Comparison of ENCODE assay signal across 8 cellular contexts in genomic region chr1:99808391-99809115, GRCh38. TPM values are rescaled to one million over a fixed set of nuclear protein-coding genes. Genes with fewer than 3 reads are reported as not detected.
DNase-seq lines count a peak whose midpoint lies in the region; ATAC-seq and TF ChIP-seq lines count a peak whose summit lies in the region.

No MANE protein-coding gene starts in this region.

- H3K4me3 ChIP-seq in gastroesophageal sphincter, result peak overlapping the region in 1 of 2 donors; percentile 22

- peaks cover 0 to 14% (median 0%) of the 10 kb centered on the region in 3 donors for H3K4me1 ChIP-seq in gastroesophageal sphincter

- H3K27me3 Mint-ChIP-seq in activated CD4-positive, alpha-beta memory T cell treated with anti-CD3 and anti-CD28 coated beads, Interleukin-2, amount 10 ng/mL, durations not matched to agents 7 days and 5 days, result peaks cover 14% of the 10 kb centered on the region

- 4 to 6% methylated on average over 6 to 7 of the region's 7 CpGs for WGBS in gastroesophageal sphincter (ENCODE audit: low coverage in 1 of 2), 2 donors

- H3K9me3 Mint-ChIP-seq in activated CD4-positive, alpha-beta memory T cell treated with anti-CD3 and anti-CD28 coated beads, Interleukin-2, amount 10 ng/mL, durations not matched to agents 7 days and 5 days, result no peaks in the 10 kb centered on the region

- H3K36me3 Mint-ChIP-seq in activated CD4-positive, alpha-beta memory T cell treated with anti-CD3 and anti-CD28 coated beads, Interleukin-2, amount 10 ng/mL, durations not matched to agents 7 days and 5 days (ENCODE audit: low read depth), result no peaks in the 10 kb centered on the region

- POLR2A ChIA-PET in activated CD4-positive, alpha-beta memory T cell treated with anti-CD3 and anti-CD28 coated beads, Interleukin-2, amount 10 ng/mL, durations not matched to agents 7 days and 5 days (lab: Charles Lee), result no interaction called here

- no peak for TF ChIP-seq POLR2A in gastroesophageal sphincter (IDR thresholded peaks at IDR 0.05)

- H3K27me3 ChIP-seq in gastroesophageal sphincter, result no peaks in the 10 kb centered on the region

- H3K27ac ChIP-seq in gastroesophageal sphincter, result peak overlapping the region; percentile 79 to 95 (median 82)

- H3K36me3 ChIP-seq in gastroesophageal sphincter, result no peaks in the 10 kb centered on the region

- no peak for TF ChIP-seq EP300 in gastroesophageal sphincter (IDR thresholded peaks at IDR 0.05)

- peak; percentile 95 for DNase-seq in EH (ENCODE audit: low read depth)
- DNase-seq in NCI-H446 (lab: John Stamatoyannopoulos, UW), result peak; percentile 68 to 87
- DNase-seq in activated CD4-positive, alpha-beta memory T cell treated with anti-CD3 and anti-CD28 coated beads, Interleukin-2, amount 10 ng/mL, durations not matched to agents 7 days and 5 days, result peak; percentile 33
- DNase-seq in non-pigmented ciliary epithelial cell (ENCODE audit: low read depth), result peak; percentile 90
- DNase-seq in GOT3 (lab: John Stamatoyannopoulos, UW), result no peak

- TF ChIP-seq CTCF in gastroesophageal sphincter (IDR thresholded peaks at IDR 0.05), result peak; percentile 47 to 83 (median 76)

- CTCF ChIA-PET in activated CD4-positive, alpha-beta memory T cell treated with anti-CD3 and anti-CD28 coated beads, Interleukin-2, amount 10 ng/mL, durations not matched to agents 7 days and 5 days (lab: Charles Lee), result no interaction called here

- ATAC-seq in GM19468 (IDR thresholded peaks at IDR 0.05; ENCODE audit: extremely low read depth, unreplicated experiment) (peak; percentile 55), HG03520 (IDR thresholded peaks at IDR 0.05; ENCODE audit: unreplicated experiment) (peak; percentile 79), gastroesophageal sphincter (peak; percentile 94)

- no peaks in the 10 kb centered on the region for H3K9me3 ChIP-seq in gastroesophageal sphincter

- no peak overlapping the region for H3K4me3 Mint-ChIP-seq in activated CD4-positive, alpha-beta memory T cell treated with anti-CD3 and anti-CD28 coated beads, Interleukin-2, amount 10 ng/mL, durations not matched to agents 7 days and 5 days

- peaks cover 11% of the 10 kb centered on the region for H3K4me1 Mint-ChIP-seq in activated CD4-positive, alpha-beta memory T cell treated with anti-CD3 and anti-CD28 coated beads, Interleukin-2, amount 10 ng/mL, durations not matched to agents 7 days and 5 days

- H3K27ac Mint-ChIP-seq in activated CD4-positive, alpha-beta memory T cell treated with anti-CD3 and anti-CD28 coated beads, Interleukin-2, amount 10 ng/mL, durations not matched to agents 7 days and 5 days, result no peak overlapping the region

RNA-seq across cellular contexts. Expression of gene AGL, which starts 41.6 kb away (rescaled TPM):
- total RNA-seq in activated CD4-positive, alpha-beta memory T cell treated with anti-CD3 and anti-CD28 coated beads, Interleukin-2, amount 10 ng/mL, durations not matched to agents 7 days and 5 days, result 10 to 100 TPM; 13.0 to 13.9 TPM
- total RNA-seq in gastroesophageal sphincter, result 100 to 1,000 TPM in 3 of 4 donors, 10 to 100 TPM in 1; 62.9 to 131 (median 119) TPM

RNA-seq across cellular contexts. Expression of gene FRRS1, which starts 42.1 kb away (rescaled TPM):
- total RNA-seq in activated CD4-positive, alpha-beta memory T cell treated with anti-CD3 and anti-CD28 coated beads, Interleukin-2, amount 10 ng/mL, durations not matched to agents 7 days and 5 days, result 1 to 10 TPM; 1.2 to 1.7 TPM
- total RNA-seq in gastroesophageal sphincter, result 1 to 10 TPM; 2.5 to 5.3 (median 3.1) TPM

Comparison
In these comparisons a context has a peak if more than half of its experiments do, and no peak if none do; other contexts are left out.
1. RNA of gene AGL, which starts 41.6 kb away (total RNA-seq): 62.9 to 131 TPM in gastroesophageal sphincter; 13.0 to 13.9 TPM in activated CD4-positive, alpha-beta memory T cell treated with anti-CD3 and anti-CD28 coated beads, Interleukin-2, amount 10 ng/mL, durations not matched to agents 7 days and 5 days; every median in the first group is over 4 times any median in the second.
2. Peak in every context shown above with its lines, with median percentiles within 50 percentile points of each other: ATAC-seq.